ENCODE assay signal across 21 cellular contexts in genomic region chr1:4676258-4676657, GRCh38. TPM values are rescaled to one million over a fixed set of nuclear protein-coding genes. Genes with fewer than 3 reads are reported as not detected.
A peak's percentile ranks its signal among the peaks of the same experiment; 100 is the strongest.
DNase-seq lines count a peak whose midpoint lies in the region; ATAC-seq and TF ChIP-seq lines count a peak whose summit lies in the region.
"Had no signal": no experiment of that assay in that cellular context is flagged by ENCODE, and none has a peak within 500 bp of the region (broad histone marks: within the 10 kb centered on the region; RNA-seq: fewer than 3 reads in every experiment).

No MANE protein-coding gene starts in this region.

- peaks cover 20% of the 10 kb centered on the region for H3K4me1 ChIP-seq in Caco-2
- H3K4me1 ChIP-seq in osteoblast (ENCODE audit: insufficient read depth, low read length) = no peaks in the 10 kb centered on the region
- H3K4me1 ChIP-seq: A549, BE2C, HAP-1 had no signal

- no peaks in the 10 kb centered on the region for H3K27me3 ChIP-seq in Caco-2 (replicated peaks; ENCODE audit: control insufficient read depth, insufficient read depth, low read length)
- no peaks in the 10 kb centered on the region for H3K27me3 ChIP-seq in osteoblast (ENCODE audit: insufficient read depth, low read length)
- H3K27me3 ChIP-seq: BE2C had no signal

- H3K27me3 Mint-ChIP-seq in Caco-2 (ENCODE audit: insufficient read depth, unreplicated experiment) = no peaks in the 10 kb centered on the region

- ATAC-seq in HG02763 (IDR thresholded peaks at IDR 0.05; ENCODE audit: unreplicated experiment) = no peak
- ATAC-seq: A549 had no signal

- H3K36me3 ChIP-seq in Caco-2 (ENCODE audit: control insufficient read depth, insufficient read depth, low read length) = no peaks in the 10 kb centered on the region
- no peaks in the 10 kb centered on the region for H3K36me3 ChIP-seq in osteoblast (ENCODE audit: insufficient read depth, low read length)
- H3K36me3 ChIP-seq: BE2C; BLaER1 treated with 17β-estradiol and CSF1 and Interleukin-3, amounts not matched to agents 10 nM and 100 nM; HAP-1 had no signal

- H3K4me3 ChIP-seq in Caco-2 (ENCODE audit: low read depth, low read length) = no peak overlapping the region
- H3K4me3 ChIP-seq in osteoblast (ENCODE audit: insufficient read depth, low read length) = no peak overlapping the region
- H3K4me3 ChIP-seq: A549; BLaER1 treated with 17β-estradiol and CSF1 and Interleukin-3, amounts not matched to agents 10 nM and 100 nM; HAP-1 had no signal

- no peaks in the 10 kb centered on the region for H3K79me2 ChIP-seq in osteoblast (ENCODE audit: insufficient read depth, low read length)

- H3K4me1 Mint-ChIP-seq in Caco-2 (ENCODE audit: low read depth, unreplicated experiment) = no peaks in the 10 kb centered on the region
- H3K4me1 Mint-ChIP-seq: CD14-positive monocyte; CD8-positive, alpha-beta memory T cell had no signal

- no peak overlapping the region for H3K4me3 Mint-ChIP-seq in Caco-2 (ENCODE audit: unreplicated experiment)
- H3K4me3 Mint-ChIP-seq: CD14-positive monocyte; CD4-positive, alpha-beta T cell; CD8-positive, alpha-beta memory T cell; HFFc6 had no signal

- TF ChIP-seq CTCF in Caco-2 (IDR thresholded peaks at IDR 0.05; ENCODE audit: insufficient read depth in 1 of 2, low read depth in 1 of 2, low read length in 1 of 2, severe bottlenecking in 1 of 2, unreplicated experiment in 1 of 2) (no peak), osteoblast (IDR thresholded peaks at IDR 0.05; ENCODE audit: extremely low read depth, low read depth, low read length) (no peak)

- no peaks in the 10 kb centered on the region for H3K9me3 ChIP-seq in Caco-2
- H3K9me3 ChIP-seq in osteoblast (ENCODE audit: low read depth, low read length) = no peaks in the 10 kb centered on the region
- H3K9me3 ChIP-seq: A549, BE2C, HAP-1 had no signal

- no peaks in the 10 kb centered on the region for H3K9me3 Mint-ChIP-seq in Caco-2 (ENCODE audit: unreplicated experiment)

- no peak overlapping the region for H3K27ac ChIP-seq in osteoblast (ENCODE audit: low read depth, low read length)
- peak overlapping the region; percentile 27 for H3K27ac ChIP-seq in temporal lobe (ENCODE audit: low read depth, low read length)
- H3K27ac ChIP-seq: A549; BLaER1 treated with 17β-estradiol and CSF1 and Interleukin-3, amounts not matched to agents 10 nM and 100 nM had no signal

- H3K4me2 ChIP-seq in osteoblast (ENCODE audit: insufficient read depth, low read length) = no peak overlapping the region
- H3K4me2 ChIP-seq: A549; BLaER1 treated with 17β-estradiol and CSF1 and Interleukin-3, amounts not matched to agents 10 nM and 100 nM had no signal

- H4K20me1 ChIP-seq in osteoblast (ENCODE audit: insufficient read depth, low read length) = no peaks in the 10 kb centered on the region
- H4K20me1 ChIP-seq: BLaER1 treated with 17β-estradiol and CSF1 and Interleukin-3, amounts not matched to agents 10 nM and 100 nM had no signal

- no peak overlapping the region for H2AFZ ChIP-seq in osteoblast (ENCODE audit: low read length)

- DNase-seq in Caco-2 (no peak), RPMI8226 (peak; percentile 60), osteoblast (ENCODE audit: insufficient read length, low spot score, missing footprints) (peak; percentile 14), NCI-H82 (lab: John Stamatoyannopoulos, UW) (no peak), NCI-H345 treated with DMSO at 0.1 percent for 48 hours (lab: John Stamatoyannopoulos, UW; ENCODE audit: unreplicated experiment) (no peak)
- DNase-seq: 8988T; ACHN; AML-193; BE2C; Calu3; CD4-positive, alpha-beta T cell; CD8-positive, alpha-beta memory T cell; DND-41; GOT3; HFFc6 had no signal

- H3K36me3 Mint-ChIP-seq in Caco-2 (ENCODE audit: insufficient read depth, unreplicated experiment) = no peaks in the 10 kb centered on the region
- H3K36me3 Mint-ChIP-seq: CD14-positive monocyte had no signal

- intact Hi-C loops in Caco-2 (cut with micrococcal nuclease; ENCODE audit: unreplicated experiment) = no loop called here

- peak overlapping the region; percentile 25 for H3K27ac Mint-ChIP-seq in Caco-2 (ENCODE audit: unreplicated experiment)
- H3K27ac Mint-ChIP-seq: CD4-positive, alpha-beta T cell; CD8-positive, alpha-beta memory T cell; HFFc6 had no signal

- CTCF ChIA-PET in Caco-2 (lab: Charles Lee) = no interaction called here

- POLR2A ChIA-PET in Caco-2 (lab: Charles Lee) = no interaction called here

- BruUV-seq in Caco-2 (replicated peaks; lab: Mats Ljungman, UMichigan) = no TSS peak

RNA-seq across cellular contexts. Expression of gene AJAP1, which starts 21.8 kb away (rescaled TPM):
- total RNA-seq in Caco-2 (2022) (not detected in 2 replicates), osteoblast (0.29 and 1.1 TPM in 2 replicates), temporal lobe (21.9 TPM)
- total RNA-seq: Calu3; CD8-positive, alpha-beta memory T cell; HFFc6 had no signal

Comparison
In these comparisons a context has a peak if more than half of its experiments do, and no peak if none do; other contexts are left out.
1. DNase-seq: peak in RPMI8226 (single experiment) and osteoblast (single experiment); none in Caco-2 (0 of 2), NCI-H82 (single experiment) and NCI-H345 treated with DMSO at 0.1 percent for 48 hours (single experiment).
2. RNA of gene AJAP1, which starts 21.8 kb away (total RNA-seq): 21.9 TPM in temporal lobe (single experiment); 0.29 to 1.1 TPM in osteoblast and not detected in Caco-2; every median in the first group is over 10 times any median in the second.